2 cellular contexts compared by ENCODE assay signal in the genomic region with DNA sequence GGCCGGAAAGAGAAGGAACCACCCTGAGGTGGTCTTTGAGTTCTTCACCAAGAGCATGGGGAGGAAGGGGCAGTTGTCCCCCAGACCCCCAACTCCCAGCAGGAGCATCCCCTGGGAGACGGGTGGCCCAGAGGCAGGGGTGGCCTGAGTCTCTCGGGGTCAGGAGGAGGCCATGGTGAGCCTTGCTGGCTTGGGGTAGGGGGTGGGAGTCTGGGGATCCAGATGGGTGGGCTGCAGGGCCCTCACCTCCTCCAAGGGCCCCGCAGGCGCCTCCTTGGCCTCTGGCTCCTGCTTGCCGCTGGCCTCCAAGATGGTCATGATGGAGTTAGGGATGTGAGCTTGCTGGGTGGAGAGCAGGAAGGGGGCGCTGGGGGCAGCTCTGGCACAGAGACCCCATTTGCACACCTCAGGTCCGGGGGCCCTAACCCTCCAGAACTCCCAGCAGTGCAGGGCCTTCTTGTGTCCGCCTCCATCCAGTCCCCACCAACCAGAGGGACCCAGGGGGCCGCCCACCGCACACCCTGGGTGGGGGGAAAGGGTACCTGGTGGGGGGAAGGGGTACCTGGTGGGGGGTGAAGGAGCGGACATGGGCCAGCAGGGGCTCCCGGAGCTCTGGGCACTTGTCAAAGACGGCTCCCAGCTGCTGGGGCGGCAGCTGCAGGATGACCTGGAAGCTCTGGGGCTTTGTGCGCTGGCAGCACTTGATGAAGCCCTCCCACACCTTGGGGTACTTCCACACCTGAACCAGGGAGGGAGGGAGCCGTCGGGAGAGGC.
TF ChIP-seq lines count a peak whose summit lies in the region.

No MANE protein-coding gene starts in this region.

TF ChIP-seq in HEK293, 187 proteins besides CTCF, POLR2A, EP300 and RAD21:
- TF ChIP-seq ZFP3 (tag by site-specific recombination; IDR thresholded peaks at IDR 0.05; ENCODE audit: low read depth) (no peak), ZNF2 (tag by site-specific recombination; IDR thresholded peaks at IDR 0.05) (no peak)

TF ChIP-seq in GM12878, 131 proteins besides CTCF, POLR2A, EP300 and RAD21:
- no peak for TF ChIP-seq RELA (IDR thresholded peaks at IDR 0.05; ENCODE audit: borderline replicate concordance, partially characterized antibody)
- no peak for TF ChIP-seq PML (IDR thresholded peaks at IDR 0.05; ENCODE audit: low read length)
- TF ChIP-seq, protein P1, sequence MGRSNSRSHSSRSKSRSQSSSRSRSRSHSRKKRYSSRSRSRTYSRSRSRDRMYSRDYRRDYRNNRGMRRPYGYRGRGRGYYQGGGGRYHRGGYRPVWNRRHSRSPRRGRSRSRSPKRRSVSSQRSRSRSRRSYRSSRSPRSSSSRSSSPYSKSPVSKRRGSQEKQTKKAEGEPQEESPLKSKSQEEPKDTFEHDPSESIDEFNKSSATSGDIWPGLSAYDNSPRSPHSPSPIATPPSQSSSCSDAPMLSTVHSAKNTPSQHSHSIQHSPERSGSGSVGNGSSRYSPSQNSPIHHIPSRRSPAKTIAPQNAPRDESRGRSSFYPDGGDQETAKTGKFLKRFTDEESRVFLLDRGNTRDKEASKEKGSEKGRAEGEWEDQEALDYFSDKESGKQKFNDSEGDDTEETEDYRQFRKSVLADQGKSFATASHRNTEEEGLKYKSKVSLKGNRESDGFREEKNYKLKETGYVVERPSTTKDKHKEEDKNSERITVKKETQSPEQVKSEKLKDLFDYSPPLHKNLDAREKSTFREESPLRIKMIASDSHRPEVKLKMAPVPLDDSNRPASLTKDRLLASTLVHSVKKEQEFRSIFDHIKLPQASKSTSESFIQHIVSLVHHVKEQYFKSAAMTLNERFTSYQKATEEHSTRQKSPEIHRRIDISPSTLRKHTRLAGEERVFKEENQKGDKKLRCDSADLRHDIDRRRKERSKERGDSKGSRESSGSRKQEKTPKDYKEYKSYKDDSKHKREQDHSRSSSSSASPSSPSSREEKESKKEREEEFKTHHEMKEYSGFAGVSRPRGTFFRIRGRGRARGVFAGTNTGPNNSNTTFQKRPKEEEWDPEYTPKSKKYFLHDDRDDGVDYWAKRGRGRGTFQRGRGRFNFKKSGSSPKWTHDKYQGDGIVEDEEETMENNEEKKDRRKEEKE (IDR thresholded peaks at IDR 0.05), result no peak
- TF ChIP-seq MYC (IDR thresholded peaks at IDR 0.05; ENCODE audit: insufficient read depth, insufficient read length, insufficient replicate concordance, low read length, severe bottlenecking), result no peak
- TF ChIP-seq TCF7 (IDR thresholded peaks at IDR 0.05; ENCODE audit: borderline replicate concordance), result no peak
- TF ChIP-seq, protein P2, sequence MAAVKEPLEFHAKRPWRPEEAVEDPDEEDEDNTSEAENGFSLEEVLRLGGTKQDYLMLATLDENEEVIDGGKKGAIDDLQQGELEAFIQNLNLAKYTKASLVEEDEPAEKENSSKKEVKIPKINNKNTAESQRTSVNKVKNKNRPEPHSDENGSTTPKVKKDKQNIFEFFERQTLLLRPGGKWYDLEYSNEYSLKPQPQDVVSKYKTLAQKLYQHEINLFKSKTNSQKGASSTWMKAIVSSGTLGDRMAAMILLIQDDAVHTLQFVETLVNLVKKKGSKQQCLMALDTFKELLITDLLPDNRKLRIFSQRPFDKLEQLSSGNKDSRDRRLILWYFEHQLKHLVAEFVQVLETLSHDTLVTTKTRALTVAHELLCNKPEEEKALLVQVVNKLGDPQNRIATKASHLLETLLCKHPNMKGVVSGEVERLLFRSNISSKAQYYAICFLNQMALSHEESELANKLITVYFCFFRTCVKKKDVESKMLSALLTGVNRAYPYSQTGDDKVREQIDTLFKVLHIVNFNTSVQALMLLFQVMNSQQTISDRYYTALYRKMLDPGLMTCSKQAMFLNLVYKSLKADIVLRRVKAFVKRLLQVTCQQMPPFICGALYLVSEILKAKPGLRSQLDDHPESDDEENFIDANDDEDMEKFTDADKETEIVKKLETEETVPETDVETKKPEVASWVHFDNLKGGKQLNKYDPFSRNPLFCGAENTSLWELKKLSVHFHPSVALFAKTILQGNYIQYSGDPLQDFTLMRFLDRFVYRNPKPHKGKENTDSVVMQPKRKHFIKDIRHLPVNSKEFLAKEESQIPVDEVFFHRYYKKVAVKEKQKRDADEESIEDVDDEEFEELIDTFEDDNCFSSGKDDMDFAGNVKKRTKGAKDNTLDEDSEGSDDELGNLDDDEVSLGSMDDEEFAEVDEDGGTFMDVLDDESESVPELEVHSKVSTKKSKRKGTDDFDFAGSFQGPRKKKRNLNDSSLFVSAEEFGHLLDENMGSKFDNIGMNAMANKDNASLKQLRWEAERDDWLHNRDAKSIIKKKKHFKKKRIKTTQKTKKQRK (IDR thresholded peaks at IDR 0.05; ENCODE audit: low read depth, low read length), result no peak
- TF ChIP-seq DPF2 (IDR thresholded peaks at IDR 0.05), result no peak
- no peak for TF ChIP-seq TBL1XR1 (IDR thresholded peaks at IDR 0.05; ENCODE audit: low read depth, low read length)
